ENCODE assay signal across 22 cellular contexts in genomic region chr3:186471781-186472180, GRCh38.
A peak's percentile ranks its signal among the peaks of the same experiment; 100 is the strongest.
DNase-seq lines count a peak whose midpoint lies in the region; ATAC-seq and TF ChIP-seq lines count a peak whose summit lies in the region.
"Had no signal": no experiment of that assay in that cellular context is flagged by ENCODE, and none has a peak within 500 bp of the region (broad histone marks: within the 10 kb centered on the region; RNA-seq: fewer than 3 reads in every experiment).

No MANE protein-coding gene starts in this region.

- H4K20me1 ChIP-seq in GM23338 (replicated peaks; ENCODE audit: insufficient read depth) (no peaks in the 10 kb centered on the region), smooth muscle cell (ENCODE audit: low read depth) (no peaks in the 10 kb centered on the region)

- H3K4me3 Mint-ChIP-seq in GM23338: no peak overlapping the region
- no peak overlapping the region for H3K4me3 Mint-ChIP-seq in CD8-positive, alpha-beta memory T cell
- H3K4me3 Mint-ChIP-seq: CD14-positive monocyte had no signal

- peaks cover 2% of the 10 kb centered on the region for H3K27me3 Mint-ChIP-seq in GM23338 (ENCODE audit: insufficient read depth, low read depth, poor library complexity)
- H3K27me3 Mint-ChIP-seq in CD8-positive, alpha-beta memory T cell: peaks cover 3 to 18% of the 10 kb centered on the region in 2 donors

- H3K9me3 ChIP-seq in WERI-Rb-1 (ENCODE audit: severe bottlenecking) (no peaks in the 10 kb centered on the region), smooth muscle cell (replicated peaks; ENCODE audit: low read depth) (no peaks in the 10 kb centered on the region)
- H3K9me3 ChIP-seq in CD8-positive, alpha-beta memory T cell (ENCODE audit: low read length): no peaks in the 10 kb centered on the region

- H3K9me2 ChIP-seq in GM23338 (ENCODE audit: insufficient read depth): no peaks in the 10 kb centered on the region

- no peaks in the 10 kb centered on the region for H3F3A ChIP-seq in GM23338 (replicated peaks; ENCODE audit: low read depth)
- H3F3A ChIP-seq in smooth muscle cell (ENCODE audit: low read depth): no peaks in the 10 kb centered on the region

- H3K4me1 Mint-ChIP-seq in GM23338: no peaks in the 10 kb centered on the region
- no peaks in the 10 kb centered on the region for H3K4me1 Mint-ChIP-seq in CD8-positive, alpha-beta memory T cell
- H3K4me1 Mint-ChIP-seq: CD14-positive monocyte had no signal

- H3K79me2 ChIP-seq in GM23338 (replicated peaks; ENCODE audit: insufficient read depth) (no peaks in the 10 kb centered on the region), smooth muscle cell (ENCODE audit: low read depth) (no peaks in the 10 kb centered on the region)

- no peak overlapping the region for H3K27ac ChIP-seq in GM23338 (ENCODE audit: low read depth)
- no peak overlapping the region for H3K27ac ChIP-seq in WERI-Rb-1
- peak overlapping the region; percentile 60 for H3K27ac ChIP-seq in smooth muscle cell (ENCODE audit: low read depth)
- no peak overlapping the region for H3K27ac ChIP-seq in CD8-positive, alpha-beta memory T cell (ENCODE audit: low read depth, low read length)

- TF ChIP-seq CTCF in GM23338 (conservative IDR thresholded peaks at IDR 0.05; ENCODE audit: low read depth in 2 of 2) (no peak), WERI-Rb-1 (IDR thresholded peaks at IDR 0.05; ENCODE audit: low read depth, low read length) (no peak), smooth muscle cell (IDR thresholded peaks at IDR 0.05; ENCODE audit: borderline replicate concordance, insufficient read depth, poor library complexity, severe bottlenecking) (no peak)

- H3K36me3 Mint-ChIP-seq in GM23338 (ENCODE audit: low read depth): no peaks in the 10 kb centered on the region
- H3K36me3 Mint-ChIP-seq in CD8-positive, alpha-beta memory T cell: no peaks in the 10 kb centered on the region
- H3K36me3 Mint-ChIP-seq: CD14-positive monocyte had no signal

- H3K9me3 Mint-ChIP-seq in GM23338: no peaks in the 10 kb centered on the region
- H3K9me3 Mint-ChIP-seq in CD8-positive, alpha-beta memory T cell: no peaks in the 10 kb centered on the region
- H3K9me3 Mint-ChIP-seq: CD14-positive monocyte had no signal

- CTCF ChIA-PET in CD8-positive, alpha-beta memory T cell (lab: Charles Lee): no interaction called here

- H3K27me3 ChIP-seq in GM23338 (ENCODE audit: insufficient read depth) (no peaks in the 10 kb centered on the region), WERI-Rb-1 (ENCODE audit: insufficient read depth, low read depth, severe bottlenecking) (peaks cover 4% of the 10 kb centered on the region), smooth muscle cell (ENCODE audit: low read depth) (no peaks in the 10 kb centered on the region)
- no peaks in the 10 kb centered on the region for H3K27me3 ChIP-seq in CD8-positive, alpha-beta memory T cell (ENCODE audit: insufficient read depth, low read length, poor library complexity, severe bottlenecking)

- ATAC-seq in GM23338 (no peak), GM18867 (IDR thresholded peaks at IDR 0.05; ENCODE audit: unreplicated experiment) (no peak)
- ATAC-seq: HCT116, HepG2 had no signal

- 86% methylated on average over 5 of the region's 5 CpGs for WGBS in smooth muscle cell (ENCODE audit: low lambda C conversion rate)

- H3K4me3 ChIP-seq in GM23338 (no peak overlapping the region), WERI-Rb-1 (ENCODE audit: low read depth, low read length) (no peak overlapping the region), smooth muscle cell (no peak overlapping the region)
- H3K4me3 ChIP-seq in CD8-positive, alpha-beta memory T cell (ENCODE audit: low read length): no peak overlapping the region

- POLR2A ChIA-PET in CD8-positive, alpha-beta memory T cell (lab: Charles Lee): no interaction called here

- H3K4me2 ChIP-seq in GM23338 (no peak overlapping the region), smooth muscle cell (peak overlapping the region; percentile 12)

- H3K4me1 ChIP-seq in GM23338 (ENCODE audit: insufficient read depth) (no peaks in the 10 kb centered on the region), smooth muscle cell (ENCODE audit: low read depth) (peaks cover 18% of the 10 kb centered on the region)
- no peaks in the 10 kb centered on the region for H3K4me1 ChIP-seq in CD8-positive, alpha-beta memory T cell (ENCODE audit: insufficient read depth, low read length)

- H2AFZ ChIP-seq in GM23338: 0 out of 2 replicates have a peak overlapping the region, but pooled peaks have one; percentile 28
- no peak overlapping the region for H2AFZ ChIP-seq in smooth muscle cell (ENCODE audit: low read depth)

- no peak overlapping the region for H3K9ac ChIP-seq in smooth muscle cell (ENCODE audit: low read depth)

- no peak overlapping the region for H3K27ac Mint-ChIP-seq in GM23338
- H3K27ac Mint-ChIP-seq in CD8-positive, alpha-beta memory T cell: no peak overlapping the region

- no peak for DNase-seq in GM23338 (ENCODE audit: low spot score)
- DNase-seq in NCI-H2171 (lab: John Stamatoyannopoulos, UW): peak; percentile 4
- peak; percentile 47 for DNase-seq in WERI-Rb-1
- DNase-seq in smooth muscle cell (lab: John Stamatoyannopoulos, UW; ENCODE audit: unreplicated experiment): no peak
- DNase-seq in CD8-positive, alpha-beta memory T cell: no peak
- no peak for DNase-seq in NOMO-1 treated with DMSO at 0.1 percent for 48 hours (lab: John Stamatoyannopoulos, UW; ENCODE audit: unreplicated experiment)
- DNase-seq: AML-193, GDM1, GOT3, KBM-7, MV-4-11, NCI-H1417 treated with DMSO at 0.1 percent for 48 hours, NCI-H2029, NCI-H526, OCI-M1, Right ventricle myocardium superior, SW 1271, T-helper 2 cell had no signal

- H3K36me3 ChIP-seq in GM23338 (ENCODE audit: insufficient read depth) (no peaks in the 10 kb centered on the region), WERI-Rb-1 (no peaks in the 10 kb centered on the region), smooth muscle cell (ENCODE audit: low read depth) (no peaks in the 10 kb centered on the region)
- H3K36me3 ChIP-seq in CD8-positive, alpha-beta memory T cell (ENCODE audit: insufficient read depth, low read length): no peaks in the 10 kb centered on the region

TF ChIP-seq in GM23338, 12 proteins besides CTCF, POLR2A, EP300 and RAD21:
- no peak for TF ChIP-seq JUNB (IDR thresholded peaks at IDR 0.05; ENCODE audit: unreplicated experiment)
- no peak for TF ChIP-seq EZH2phosphoT487 (IDR thresholded peaks at IDR 0.05; ENCODE audit: unreplicated experiment)
- TF ChIP-seq ZNF114 (CRISPR knock-in tag; IDR thresholded peaks at IDR 0.05): no peak
- no peak for TF ChIP-seq ETS1 (IDR thresholded peaks at IDR 0.05)
- TF ChIP-seq ZNF331 (CRISPR knock-in tag; IDR thresholded peaks at IDR 0.05; ENCODE audit: low read depth): no peak
- no peak for TF ChIP-seq REST (IDR thresholded peaks at IDR 0.05; ENCODE audit: unreplicated experiment)
- no peak for TF ChIP-seq EZH2 (IDR thresholded peaks at IDR 0.05; ENCODE audit: low read depth, unreplicated experiment)
- TF ChIP-seq POLR2AphosphoS5 (IDR thresholded peaks at IDR 0.05; ENCODE audit: low read depth): no peak
TF ChIP-seq in GM23338: peak in this region for 0.

Comparison
In these comparisons a context has a peak if more than half of its experiments do, and no peak if none do; other contexts are left out.
1. DNase-seq: peak in NCI-H2171 (single experiment) and WERI-Rb-1 (single experiment); none in GM23338 (single experiment), smooth muscle cell (single experiment), CD8-positive, alpha-beta memory T cell (0 of 5) and NOMO-1 treated with DMSO at 0.1 percent for 48 hours (single experiment).